In the genomic region with DNA sequence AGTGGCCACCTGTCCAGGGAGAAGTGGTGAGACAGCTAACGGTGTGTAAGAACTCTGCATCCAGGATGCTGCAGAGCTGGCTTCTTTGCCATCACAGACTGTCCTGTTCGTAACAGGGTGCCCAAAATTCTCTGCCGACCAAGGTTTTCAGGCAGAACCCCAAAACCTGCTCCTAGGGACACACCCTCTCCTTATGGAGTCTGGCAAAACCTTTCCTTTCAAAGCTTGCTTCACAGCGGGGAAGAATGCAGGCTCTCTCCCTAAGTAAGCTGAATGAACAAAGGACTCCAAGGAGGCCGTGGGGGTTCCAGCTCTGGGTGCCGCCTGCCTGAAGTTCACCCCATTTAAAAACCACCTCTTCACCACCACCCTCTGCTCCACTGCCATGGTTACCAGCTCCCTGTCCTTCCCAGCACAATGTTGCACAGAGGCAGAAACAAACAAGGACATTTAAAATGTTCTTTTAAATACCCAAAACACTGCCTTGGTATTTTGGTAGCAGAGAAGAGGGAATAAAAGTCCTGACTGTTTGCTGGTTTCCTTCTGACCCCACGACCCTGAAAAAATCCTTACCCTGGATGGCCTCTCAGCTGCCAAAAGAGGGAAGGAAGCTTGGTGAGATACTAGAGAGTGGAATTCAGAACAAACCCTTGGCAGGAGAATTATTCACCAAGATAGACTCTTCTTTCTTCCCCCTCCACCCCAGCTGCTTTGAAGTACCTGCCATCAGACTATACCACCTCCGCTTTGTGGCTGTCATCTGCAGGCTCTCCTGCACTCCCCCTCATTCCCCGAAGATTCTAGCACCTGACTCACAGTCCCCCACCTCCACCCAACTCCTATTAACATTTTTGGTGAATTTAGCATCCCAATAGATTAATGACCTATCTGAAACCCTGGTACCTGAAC, we compare ENCODE assay signal across 1 cellular context.
TF ChIP-seq lines count a peak whose summit lies in the region.

No MANE protein-coding gene starts in this region.

TF ChIP-seq in endothelial cell of umbilical vein, 7 proteins besides CTCF, POLR2A, EP300 and RAD21:
- TF ChIP-seq JUN (IDR thresholded peaks at IDR 0.05; ENCODE audit: borderline replicate concordance, insufficient read depth, insufficient read length, low read depth) (no peak), MYC (IDR thresholded peaks at IDR 0.05; ENCODE audit: low read depth, low read length) (no peak), POLR2AphosphoS5 (IDR thresholded peaks at IDR 0.05; ENCODE audit: insufficient read depth, low read depth, low read length) (peak; percentile 30), GATA2 (IDR thresholded peaks at IDR 0.05; ENCODE audit: insufficient read depth, insufficient read length, low read depth, low read length) (no peak), EZH2 (IDR thresholded peaks at IDR 0.05; ENCODE audit: borderline replicate concordance, low read depth, low read length, severe bottlenecking) (no peak)
- TF ChIP-seq, protein P1, sequence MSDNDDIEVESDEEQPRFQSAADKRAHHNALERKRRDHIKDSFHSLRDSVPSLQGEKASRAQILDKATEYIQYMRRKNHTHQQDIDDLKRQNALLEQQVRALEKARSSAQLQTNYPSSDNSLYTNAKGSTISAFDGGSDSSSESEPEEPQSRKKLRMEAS (IDR thresholded peaks at IDR 0.05; ENCODE audit: insufficient read depth, insufficient read length): no peak
